8 cellular contexts compared by ENCODE assay signal in the genomic region with DNA sequence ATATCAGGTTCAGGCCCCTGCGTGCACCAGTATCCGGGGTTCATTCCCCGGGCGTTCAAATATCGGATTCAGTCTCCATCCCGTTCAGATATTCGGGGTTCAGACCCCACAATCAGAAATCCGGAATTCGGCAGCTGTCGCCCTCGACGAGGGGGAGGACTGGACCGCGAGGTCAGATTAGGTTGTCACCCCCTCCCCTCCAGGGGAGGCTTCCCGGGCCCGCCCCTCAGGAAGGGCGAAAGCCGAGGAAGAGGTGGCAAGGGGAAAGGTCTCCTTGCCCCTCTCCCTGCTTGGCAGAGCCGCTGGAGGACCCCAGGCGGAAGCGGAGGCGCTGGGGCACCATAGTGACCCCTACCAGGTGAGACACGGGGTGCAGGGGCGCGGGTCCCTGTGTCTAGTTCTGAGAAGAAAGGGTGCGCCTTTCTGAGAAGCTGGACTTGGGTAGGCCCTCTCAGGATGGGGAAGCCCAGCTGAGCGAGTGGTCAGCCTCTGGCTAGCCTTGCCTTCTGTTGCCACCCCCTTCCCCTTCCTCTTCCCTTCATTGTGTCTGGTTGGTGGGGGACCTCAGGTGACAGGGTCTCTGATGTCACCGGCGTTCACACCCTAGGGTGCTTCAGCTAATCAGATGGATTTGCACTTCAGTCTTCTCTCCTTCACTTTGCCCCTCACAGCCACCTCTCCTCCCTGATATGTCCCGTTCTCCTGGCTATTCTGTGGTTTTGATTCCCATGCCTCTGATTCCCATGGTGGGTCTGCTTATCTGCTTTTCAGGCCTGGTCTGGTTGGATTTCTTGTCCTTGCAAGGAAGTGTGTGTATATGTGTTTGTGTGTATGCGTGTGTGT. TPM values are rescaled to one million over a fixed set of nuclear protein-coding genes. Genes with fewer than 3 reads are reported as not detected.
DNase-seq lines count a peak whose midpoint lies in the region; ATAC-seq and TF ChIP-seq lines count a peak whose summit lies in the region.

No MANE protein-coding gene starts in this region.

- DNase-seq in GM06990 (ENCODE audit: extremely low read depth, insufficient read length) (no peak), MG63 (no peak), MCF 10A (ENCODE audit: unreplicated experiment) (no peak), kidney epithelial cell (ENCODE audit: low read depth) (no peak), omental fat pad (ENCODE audit: low spot score) (no peak), amniotic stem cell (lab: John Stamatoyannopoulos, UW) (no peak)
- DNase-seq in stimulated activated naive CD8-positive, alpha-beta T cell treated with anti-CD3 and anti-CD28 coated beads, Interleukin-15, Interleukin-2, amounts not matched to agents 100 U/mL and 50 U/mL, for 24 hours: peak; percentile 26
- DNase-seq in stimulated activated CD4-positive, alpha-beta T cell treated with anti-CD3 and anti-CD28 coated beads, Interleukin-4, amount 100 ng/mL, for 4 hours: no peak

- no peaks in the 10 kb centered on the region for H3K27me3 Mint-ChIP-seq in MCF 10A (ENCODE audit: insufficient read depth, unreplicated experiment)

- H3K36me3 ChIP-seq in GM06990 (ENCODE audit: control insufficient read depth, insufficient read depth, low read length) (peaks cover 14% of the 10 kb centered on the region), MG63 (peaks cover 45% of the 10 kb centered on the region), kidney epithelial cell (ENCODE audit: control insufficient read depth, insufficient read depth, low read length) (peaks cover 1% of the 10 kb centered on the region)

- H3K4me3 Mint-ChIP-seq in MCF 10A (ENCODE audit: unreplicated experiment): peak overlapping the region; percentile 96

- peaks cover 6% of the 10 kb centered on the region for H3K9me3 ChIP-seq in MG63

- H3K27me3 ChIP-seq in GM06990 (replicated peaks; ENCODE audit: control insufficient read depth, insufficient read depth, low read length) (no peaks in the 10 kb centered on the region), MG63 (no peaks in the 10 kb centered on the region), kidney epithelial cell (ENCODE audit: control insufficient read depth, insufficient read depth, low read length) (no peaks in the 10 kb centered on the region)

- H3K9me3 Mint-ChIP-seq in MCF 10A (ENCODE audit: unreplicated experiment): no peaks in the 10 kb centered on the region

- BruUV-seq in MCF 10A (replicated peaks; lab: Mats Ljungman, UMichigan): no TSS peak

- H3K36me3 Mint-ChIP-seq in MCF 10A (ENCODE audit: insufficient read depth, unreplicated experiment): peaks cover 39% of the 10 kb centered on the region

- peaks cover 27% of the 10 kb centered on the region for H3K4me1 Mint-ChIP-seq in MCF 10A (ENCODE audit: insufficient read depth, unreplicated experiment)

- POLR2A ChIA-PET in MCF 10A (lab: Yijun Ruan, JAX): interaction anchor here (0.7 to 5.8 kb wide), 18 partner anchors 8 to 170 kb away, joined by 3 to 75 read pairs (median 4); a partner anchor contains a TSS

- CTCF ChIA-PET in MCF 10A (lab: Yijun Ruan, JAX): interaction anchor here (0.5 to 1.6 kb wide), 5 partner anchors 14 to 75 kb away, joined by 3 to 5 read pairs (median 4); a partner anchor contains a TSS

- TF ChIP-seq CTCF in GM06990 (IDR thresholded peaks at IDR 0.05; ENCODE audit: insufficient read depth, low read length, poor library complexity, severe bottlenecking) (no peak), MCF 10A (IDR thresholded peaks at IDR 0.05; ENCODE audit: unreplicated experiment) (no peak), kidney epithelial cell (IDR thresholded peaks at IDR 0.05; ENCODE audit: insufficient read depth, low read length, poor library complexity, severe bottlenecking) (no peak), omental fat pad (IDR thresholded peaks at IDR 0.05) (no peak)

- peak overlapping the region; percentile 98 for H3K27ac Mint-ChIP-seq in MCF 10A (ENCODE audit: low read depth, unreplicated experiment)

- intact Hi-C loops in MCF 10A (cut with micrococcal nuclease): loop anchor here (2.0 kb wide), 2 partner anchors 48 to 112 kb away; a partner anchor contains a TSS

- ATAC-seq in stimulated activated naive CD8-positive, alpha-beta T cell treated with anti-CD3 and anti-CD28 coated beads, Interleukin-15, Interleukin-2, amounts not matched to agents 100 U/mL and 50 U/mL, for 24 hours: no peak
- ATAC-seq in omental fat pad (ENCODE audit: low FRiP score): no peak

- H3K4me3 ChIP-seq in GM06990 (replicated peaks; ENCODE audit: low read depth, low read length) (peak overlapping the region; percentile 97), MG63 (peak overlapping the region; percentile 72), kidney epithelial cell (ENCODE audit: low read depth, low read length) (peak overlapping the region; percentile 82)

RNA-seq across cellular contexts. Expression of a gene that starts 0.8 kb away (rescaled TPM):
- 41.3 and 59.4 TPM in 2 replicates for total RNA-seq in MG63 (2014; rRNA removed; shearing (Covaris generic); ENCODE audit: low replicate concordance)
- total RNA-seq in MCF 10A (2022) (29.3 and 33.1 TPM in 2 replicates), kidney epithelial cell (40.1 and 41.7 TPM in 2 replicates), omental fat pad (10 to 100 TPM; 25.1 to 90.0 (median 43.2) TPM)

RNA-seq across cellular contexts. Expression of a gene that starts 12.6 kb away (rescaled TPM):
- 96.9 and 121 TPM in 2 replicates for total RNA-seq in MG63 (2014; rRNA removed; shearing (Covaris generic); ENCODE audit: low replicate concordance)
- total RNA-seq in MCF 10A (2022): 62.1 and 68.1 TPM in 2 replicates
- total RNA-seq in kidney epithelial cell: 173 and 175 TPM in 2 replicates
- total RNA-seq in omental fat pad: 100 to 1,000 TPM in 3 of 4 donors, 10 to 100 TPM in 1; 78.4 to 135 (median 110) TPM

RNA-seq across cellular contexts. Expression of a gene that starts 20.9 kb away (rescaled TPM):
- total RNA-seq in MG63 (2014; rRNA removed; shearing (Covaris generic); ENCODE audit: low replicate concordance): 6.5 and 25.9 TPM in 2 replicates
- total RNA-seq in MCF 10A (2022): 12.9 and 20.7 TPM in 2 replicates
- 13.2 and 20.3 TPM in 2 replicates for total RNA-seq in kidney epithelial cell
- 10 to 100 TPM in 1 of 4 donors, 1 to 10 TPM in 3; 5.6 to 22.2 (median 9.8) TPM for total RNA-seq in omental fat pad

RNA-seq across cellular contexts. Expression of a gene that starts 21.5 kb away (rescaled TPM):
- 97.4 and 290 TPM in 2 replicates for total RNA-seq in MG63 (2014; rRNA removed; shearing (Covaris generic); ENCODE audit: low replicate concordance)
- total RNA-seq in MCF 10A (2022) (82.0 and 90.1 TPM in 2 replicates), kidney epithelial cell (43.8 and 114 TPM in 2 replicates), omental fat pad (100 to 1,000 TPM in 1 of 4 donors, 10 to 100 TPM in 3; 22.8 to 113 (median 31.1) TPM)

RNA-seq across cellular contexts. Expression of a gene that starts 36.3 kb away (rescaled TPM):
- not detected in 2 replicates for total RNA-seq in MG63 (2014; rRNA removed; shearing (Covaris generic); ENCODE audit: low replicate concordance)
- total RNA-seq in MCF 10A (2022): 1.2 TPM in 2 replicates
- 0.33 TPM in 1 of 2 replicates, not detected in the other for total RNA-seq in kidney epithelial cell
- 1 to 10 TPM in 2 of 4 donors, under 1 TPM in 1, not detected in 1; 0.95 to 2.3 (median 1.2) TPM for total RNA-seq in omental fat pad
